Comparison of ENCODE assay signal across 28 cellular contexts in genomic region chr14:92360666-92361370, GRCh38. TPM values are rescaled to one million over a fixed set of nuclear protein-coding genes. Genes with fewer than 3 reads are reported as not detected.
DNase-seq lines count a peak whose midpoint lies in the region; TF ChIP-seq lines count a peak whose summit lies in the region.
"Had no signal": no experiment of that assay in that cellular context is flagged by ENCODE, and none has a peak within 500 bp of the region (broad histone marks: within the 10 kb centered on the region; RNA-seq: fewer than 3 reads in every experiment).

No MANE protein-coding gene starts in this region.

- no peaks in the 10 kb centered on the region for H3K23me2 ChIP-seq in H9 (ENCODE audit: insufficient read length, low read depth, low read length, poor library complexity, severe bottlenecking)

- H3K9me3 ChIP-seq in H9 (ENCODE audit: control insufficient read depth, low read depth, low read length) = no peaks in the 10 kb centered on the region

- no peak overlapping the region for H3K9ac ChIP-seq in H9 (ENCODE audit: extremely low read depth, insufficient read length, low read length)

- H3K18ac ChIP-seq in H9 (ENCODE audit: insufficient read length, low read depth, low read length) = no peak overlapping the region

- H3K4ac ChIP-seq in H9 (ENCODE audit: low read depth, low read length) = no peak overlapping the region

- H2BK5ac ChIP-seq in H9 (ENCODE audit: insufficient read length, low read length) = no peak overlapping the region

- no peak overlapping the region for H3K56ac ChIP-seq in H9 (ENCODE audit: insufficient read length, low read depth, low read length)

- H3K36me3 Mint-ChIP-seq in endothelial cell (ENCODE audit: low read depth, unreplicated experiment) (no peaks in the 10 kb centered on the region), H9 (ENCODE audit: insufficient read depth in 1 of 3, low read depth in 3 of 3) (no peaks in the 10 kb centered on the region; a peak in 1 of 7 replicates)
- H3K36me3 Mint-ChIP-seq: CD8-positive, alpha-beta memory T cell had no signal

- no peaks in the 10 kb centered on the region for H3K4me1 ChIP-seq in H9 (ENCODE audit: insufficient read depth, low read length)

- no peaks in the 10 kb centered on the region for H3K79me1 ChIP-seq in H9 (ENCODE audit: insufficient read depth, low read depth, low read length, poor library complexity, severe bottlenecking)

- no peak overlapping the region for H2AK5ac ChIP-seq in H9 (ENCODE audit: insufficient read length, low read length)

- H2AFZ ChIP-seq in H9 (ENCODE audit: low read length) = no peak overlapping the region
- H2AFZ ChIP-seq: PC-9 had no signal

- no peak overlapping the region for H3T11ph ChIP-seq in H9 (ENCODE audit: low read length)

- H3K27ac Mint-ChIP-seq in endothelial cell (ENCODE audit: unreplicated experiment) (no peak overlapping the region), H9 (no peak overlapping the region)
- H3K27ac Mint-ChIP-seq: CD8-positive, alpha-beta memory T cell had no signal

- intact Hi-C loops in dorsolateral prefrontal cortex (cut with DNase I) = no loop called here

- no peak overlapping the region for H2BK12ac ChIP-seq in H9 (ENCODE audit: insufficient read length, low read depth, low read length)

- H4K20me1 ChIP-seq in H9 (ENCODE audit: control insufficient read depth, insufficient read depth, insufficient read length) = no peaks in the 10 kb centered on the region

- no peak overlapping the region for H3K23ac ChIP-seq in H9 (ENCODE audit: insufficient read length, low read depth, low read length)

- H2BK20ac ChIP-seq in H9 (ENCODE audit: low read depth, low read length, poor library complexity, severe bottlenecking) = no peak overlapping the region

- no peaks in the 10 kb centered on the region for H3K4me1 Mint-ChIP-seq in endothelial cell (ENCODE audit: unreplicated experiment)
- H3K4me1 Mint-ChIP-seq in H9 = no peaks in the 10 kb centered on the region
- H3K4me1 Mint-ChIP-seq: CD8-positive, alpha-beta memory T cell had no signal

- H4K8ac ChIP-seq in H9 (replicated peaks; ENCODE audit: insufficient read length, low read depth, low read length) = no peak overlapping the region

- H4K5ac ChIP-seq in H9 (ENCODE audit: insufficient read length, low read depth, low read length) = no peak overlapping the region

- peaks cover 0 to 6% (median 0%) of the 10 kb centered on the region in 45 donors for H3K27me3 ChIP-seq in dorsolateral prefrontal cortex
- H3K27me3 ChIP-seq in H9 (ENCODE audit: insufficient read depth, low read length) = no peaks in the 10 kb centered on the region

- no peak overlapping the region for H3K14ac ChIP-seq in H9 (ENCODE audit: insufficient read depth, low read length)

- H3K9me3 Mint-ChIP-seq in endothelial cell (ENCODE audit: unreplicated experiment) (no peaks in the 10 kb centered on the region), H9 (no peaks in the 10 kb centered on the region)
- H3K9me3 Mint-ChIP-seq: CD8-positive, alpha-beta memory T cell had no signal

- no peak overlapping the region for H3K4me2 ChIP-seq in H9 (ENCODE audit: insufficient read depth, insufficient read length, low read length)
- H3K4me2 ChIP-seq: PC-9 had no signal

- H3K4me3 Mint-ChIP-seq in endothelial cell (ENCODE audit: unreplicated experiment) = no peak overlapping the region
- no peak overlapping the region for H3K4me3 Mint-ChIP-seq in H9
- H3K4me3 Mint-ChIP-seq: CD8-positive, alpha-beta memory T cell had no signal

- no peak overlapping the region for H2BK15ac ChIP-seq in H9 (ENCODE audit: low read depth, low read length)

- WGBS in H9 (ENCODE audit: extremely low coverage, insufficient read length, low lambda C conversion rate) = no CpG with 5 or more reads among the region's 13 CpGs

- H3K79me2 ChIP-seq in H9 (ENCODE audit: insufficient read depth, low read length) = no peaks in the 10 kb centered on the region

- DNase-seq in NCI-H2171 treated with DMSO at 0.1 percent for 48 hours (lab: John Stamatoyannopoulos, UW) (peak; percentile 42), NCI-H2171 (lab: John Stamatoyannopoulos, UW) (no peak), NCI-H1694 (lab: John Stamatoyannopoulos, UW) (peak; percentile 91), dorsolateral prefrontal cortex (peak in 2 of 10 donors; percentile 39 to 46), NCI-H1436 treated with DMSO at 0.1 percent for 48 hours (lab: John Stamatoyannopoulos, UW) (no peak), endothelial cell (ENCODE audit: low spot score) (no peak), H9 (no peak)
- DNase-seq: 8988T; AML-193; Calu3; CD8-positive, alpha-beta memory T cell; DMS53; GF-D8; IMR-90; MV-4-11; NCI-H1105 treated with DMSO at 0.1 percent for 48 hours; NCI-H187; NCI-H2107; NCI-H2227 treated with DMSO at 0.1 percent for 48 hours; NCI-H510A; NCI-H82; PC-9; RPMI8226; SHP77 had no signal

- H3K4me3 ChIP-seq in dorsolateral prefrontal cortex = peak overlapping the region in 16 of 59 donors; percentile 1 to 37 (median 20)
- H3K4me3 ChIP-seq: PC-9, SK-N-MC had no signal

- H3K27ac ChIP-seq in dorsolateral prefrontal cortex (peak overlapping the region in 39 of 59 donors; percentile 2 to 81 (median 55)), temporal lobe (ENCODE audit: low read depth, low read length) (peak overlapping the region; percentile 30), H9 (ENCODE audit: insufficient read length, low read depth, low read length) (no peak overlapping the region)
- H3K27ac ChIP-seq: C4-2B, PC-9, SK-N-MC had no signal

- peaks cover 3% of the 10 kb centered on the region for H3K27me3 Mint-ChIP-seq in endothelial cell (ENCODE audit: unreplicated experiment)
- H3K27me3 Mint-ChIP-seq in H9 (ENCODE audit: low read depth) = peaks cover 13% of the 10 kb centered on the region

- H4K91ac ChIP-seq in H9 (ENCODE audit: insufficient read length, low read depth, low read length) = no peak overlapping the region

- H2BK120ac ChIP-seq in H9 (ENCODE audit: low read depth, low read length, poor library complexity, severe bottlenecking) = no peak overlapping the region

- TF ChIP-seq CTCF in dorsolateral prefrontal cortex (IDR thresholded peaks at IDR 0.05 in 54 of 56, conservative IDR thresholded peaks at IDR 0.05 in 2 of 56; ENCODE audit: low read depth in 1 of 56, partially characterized antibody in 56 of 56) (no peak), endothelial cell (IDR thresholded peaks at IDR 0.05; ENCODE audit: unreplicated experiment) (no peak), H9 (conservative IDR thresholded peaks at IDR 0.05) (no peak)

RNA-seq across cellular contexts. Expression of gene SLC24A4, which starts 37.9 kb away (rescaled TPM):
- total RNA-seq in dorsolateral prefrontal cortex (10 to 100 TPM; 13.6 to 66.0 (median 33.7) TPM), temporal lobe (0.25 TPM), endothelial cell (ENCODE audit: unreplicated experiment) (1.1 TPM), H9 (2021) (0.22 and 0.24 TPM in 2 replicates)
- total RNA-seq: Calu3, H4, IMR-90, PC-9 had no signal

Comparison
In these comparisons a context has a peak if more than half of its experiments do, and no peak if none do; other contexts are left out.
1. DNase-seq: peak in NCI-H2171 treated with DMSO at 0.1 percent for 48 hours (single experiment) and NCI-H1694 (single experiment); none in NCI-H2171 (single experiment), NCI-H1436 treated with DMSO at 0.1 percent for 48 hours (single experiment), endothelial cell (single experiment) and H9 (single experiment).